ENCODE assay signal across 23 cellular contexts in genomic region chr9:134710912-134711311, GRCh38.
DNase-seq lines count a peak whose midpoint lies in the region; ATAC-seq and TF ChIP-seq lines count a peak whose summit lies in the region.
"Had no signal": no experiment of that assay in that cellular context is flagged by ENCODE, and none has a peak within 500 bp of the region (broad histone marks: within the 10 kb centered on the region; RNA-seq: fewer than 3 reads in every experiment).

No MANE protein-coding gene starts in this region.

- TF ChIP-seq POLR2A in transverse colon (IDR thresholded peaks at IDR 0.05): no peak

- H3K36me3 ChIP-seq in heart right ventricle (peaks cover 0 to 9% (median 0%) of the 10 kb centered on the region in 9 donors), SK-N-MC (ENCODE audit: insufficient read depth, low read length) (peaks cover 4% of the 10 kb centered on the region; the same call in 1 of the 2 replicates), muscle layer of colon (ENCODE audit: insufficient read depth, low read length) (peaks cover 8% of the 10 kb centered on the region), transverse colon (no peaks in the 10 kb centered on the region)

- WGBS in heart right ventricle, 2 donors: 79 to 85% methylated on average over 12 of the region's 12 CpGs
- 53% methylated on average over 7 of the region's 12 CpGs; no CpG with 5 or more reads in 1 of the 2 donors for WGBS in transverse colon (ENCODE audit: low coverage in 1 of 2), 2 donors

- H3K27me3 ChIP-seq in heart right ventricle: peaks cover 0 to 4% (median 0%) of the 10 kb centered on the region in 7 donors
- H3K27me3 ChIP-seq in muscle layer of colon (ENCODE audit: control insufficient read depth in 1 of 2, insufficient read depth in 2 of 2, low read length in 2 of 2): no peaks in the 10 kb centered on the region
- no peaks in the 10 kb centered on the region for H3K27me3 ChIP-seq in transverse colon

- H3K4me3 ChIP-seq in heart right ventricle (no peak overlapping the region), SK-N-MC (no peak overlapping the region), muscle layer of colon (ENCODE audit: low read depth in 1 of 2, low read length in 2 of 2) (no peak overlapping the region), transverse colon (no peak overlapping the region)

- H3K9me3 ChIP-seq in heart right ventricle: no peaks in the 10 kb centered on the region
- no peaks in the 10 kb centered on the region for H3K9me3 ChIP-seq in SK-N-MC (ENCODE audit: low read depth, low read length)
- no peaks in the 10 kb centered on the region for H3K9me3 ChIP-seq in muscle layer of colon (ENCODE audit: low read length)
- no peaks in the 10 kb centered on the region for H3K9me3 ChIP-seq in transverse colon

- no peak for TF ChIP-seq CTCF in heart right ventricle (IDR thresholded peaks at IDR 0.05)
- TF ChIP-seq CTCF in transverse colon (IDR thresholded peaks at IDR 0.05): no peak

- no peak for TF ChIP-seq EP300 in transverse colon (IDR thresholded peaks at IDR 0.05; ENCODE audit: low read depth)

- no peak for ATAC-seq in heart right ventricle
- no peak for ATAC-seq in left cardiac atrium
- no peak for ATAC-seq in GM19035 (IDR thresholded peaks at IDR 0.05; ENCODE audit: unreplicated experiment)
- ATAC-seq: HCT116 had no signal

- in situ Hi-C loops in transverse colon (cut with MboI; ENCODE audit: low pct_ligation_motif_present in 1 of 4, low pct_unique_long_range_greater_than_20kb in 1 of 4, low sequenced_read_pairs in 3 of 4): no loop called here

- intact Hi-C loops in heart right ventricle (cut with DNase I): no loop called here
- intact Hi-C loops in left cardiac atrium (cut with DNase I): no loop called here
- intact Hi-C loops in transverse colon (cut with DNase I; ENCODE audit: low total_unique reads): no loop called here

- H3K4me1 ChIP-seq in heart right ventricle (peaks cover 20 to 56% (median 31%) of the 10 kb centered on the region in 9 donors), muscle layer of colon (ENCODE audit: insufficient read depth, low read length) (peaks cover 75% of the 10 kb centered on the region), transverse colon (peaks cover 32 to 49% (median 42%) of the 10 kb centered on the region in 4 donors)

- DNase-seq in heart right ventricle: no peak
- no peak for DNase-seq in left cardiac atrium
- DNase-seq in SK-N-MC (ENCODE audit: low read depth, low spot score): no peak
- DNase-seq in transverse colon: no peak
- no peak for DNase-seq in NCI-H1417 (lab: John Stamatoyannopoulos, UW)
- no peak for DNase-seq in NCI-H345 treated with DMSO at 0.1 percent for 48 hours (lab: John Stamatoyannopoulos, UW; ENCODE audit: unreplicated experiment)
- DNase-seq: 8988T; AML-193; C1 segment of cervical spinal cord; Calu3; CD8-positive, alpha-beta memory T cell; DMS153; KBM-7; NCI-H1092; NCI-H1436 treated with DMSO at 0.1 percent for 48 hours; NCI-H1930; NCI-H2227 treated with DMSO at 0.1 percent for 48 hours; NCI-H510A treated with DMSO at 0.1 percent for 48 hours; NCI-H748 treated with DMSO at 0.1 percent for 48 hours; NK-92 treated with Interleukin-12 subunit alpha and Interleukin-12 subunit beta, amount 100 ng/mL, for 24 hours had no signal

- H3K9ac ChIP-seq in SK-N-MC (ENCODE audit: insufficient read length) (no peak overlapping the region), muscle layer of colon (ENCODE audit: low read length) (no peak overlapping the region)

- H3K27ac ChIP-seq in heart right ventricle: peak overlapping the region in 6 of 10 donors; percentile 14 to 71 (median 42)
- H3K27ac ChIP-seq in SK-N-MC: peak overlapping the region; percentile 75
- H3K27ac ChIP-seq in muscle layer of colon (ENCODE audit: low read depth, low read length): peak overlapping the region; percentile 63
- H3K27ac ChIP-seq in transverse colon: peak overlapping the region; percentile 45 to 95 (median 68)
